ENCODE assay signal across 10 cellular contexts in genomic region chr11:15816270-15816871, GRCh38.
DNase-seq lines count a peak whose midpoint lies in the region; ATAC-seq lines count a peak whose summit lies in the region.
"Had no signal": no experiment of that assay in that cellular context is flagged by ENCODE, and none has a peak within 500 bp of the region (broad histone marks: within the 10 kb centered on the region; RNA-seq: fewer than 3 reads in every experiment).

No MANE protein-coding gene starts in this region.

- H3K27me3 ChIP-seq in H7 (ENCODE audit: control insufficient read depth, insufficient read depth, low read length) = no peaks in the 10 kb centered on the region; the same call in 1 of the 2 replicates
- H3K27me3 ChIP-seq: spleen had no signal

- no peak overlapping the region for H3K4me3 Mint-ChIP-seq in activated T-helper 1 cell treated with anti-CD3 and anti-CD28 coated beads, Interleukin-12 subunit alpha, Interleukin-12 subunit beta, Interleukin-2, Interleukin-4 antibody, amounts not matched to agents 30 ng/mL and 10 ng/mL and 1 ng/mL, durations not matched to agents 14 hours and 24 hours and 36 hours
- no peak overlapping the region for H3K4me3 Mint-ChIP-seq in stimulated activated naive CD8-positive, alpha-beta T cell treated with anti-CD3 and anti-CD28 coated beads, Interleukin-15, amount 100 ng/mL, for 72 hours
- H3K4me3 Mint-ChIP-seq: B cell had no signal

- peaks cover 15% of the 10 kb centered on the region for H3K4me1 Mint-ChIP-seq in activated T-helper 1 cell treated with anti-CD3 and anti-CD28 coated beads, Interleukin-12 subunit alpha, Interleukin-12 subunit beta, Interleukin-2, Interleukin-4 antibody, amounts not matched to agents 30 ng/mL and 10 ng/mL and 1 ng/mL, durations not matched to agents 14 hours and 24 hours and 36 hours (ENCODE audit: low read depth)
- H3K4me1 Mint-ChIP-seq in stimulated activated naive CD8-positive, alpha-beta T cell treated with anti-CD3 and anti-CD28 coated beads, Interleukin-15, amount 100 ng/mL, for 72 hours = no peaks in the 10 kb centered on the region
- H3K4me1 Mint-ChIP-seq: B cell had no signal

- H3K27ac Mint-ChIP-seq in activated T-helper 1 cell treated with anti-CD3 and anti-CD28 coated beads, Interleukin-12 subunit alpha, Interleukin-12 subunit beta, Interleukin-2, Interleukin-4 antibody, amounts not matched to agents 30 ng/mL and 10 ng/mL and 1 ng/mL, durations not matched to agents 14 hours and 24 hours and 36 hours = peak overlapping the region; percentile 47
- H3K27ac Mint-ChIP-seq in stimulated activated naive CD8-positive, alpha-beta T cell treated with anti-CD3 and anti-CD28 coated beads, Interleukin-15, amount 100 ng/mL, for 72 hours = peak overlapping the region; percentile 72 to 78
- H3K27ac Mint-ChIP-seq: B cell had no signal

- intact Hi-C loops in activated T-helper 1 cell treated with anti-CD3 and anti-CD28 coated beads, Interleukin-12 subunit alpha, Interleukin-12 subunit beta, Interleukin-2, Interleukin-4 antibody, amounts not matched to agents 30 ng/mL and 10 ng/mL and 1 ng/mL, durations not matched to agents 14 hours and 24 hours and 36 hours (cut with micrococcal nuclease) = loop anchor here (5.0 kb wide), 1 partner anchor 1086 kb away; no protein-coding TSS in a partner anchor
- intact Hi-C loops in left cardiac atrium (cut with DNase I) = loop anchor here in 1 of 2 donors (5.0 kb wide), 1 partner anchor 164 kb away; no protein-coding TSS in a partner anchor

- H3K9me3 Mint-ChIP-seq in activated T-helper 1 cell treated with anti-CD3 and anti-CD28 coated beads, Interleukin-12 subunit alpha, Interleukin-12 subunit beta, Interleukin-2, Interleukin-4 antibody, amounts not matched to agents 30 ng/mL and 10 ng/mL and 1 ng/mL, durations not matched to agents 14 hours and 24 hours and 36 hours = peaks cover 3% of the 10 kb centered on the region
- no peaks in the 10 kb centered on the region for H3K9me3 Mint-ChIP-seq in stimulated activated naive CD8-positive, alpha-beta T cell treated with anti-CD3 and anti-CD28 coated beads, Interleukin-15, amount 100 ng/mL, for 72 hours

- peak; percentile 18 to 83 for ATAC-seq in left cardiac atrium
- peak; percentile 80 for ATAC-seq in stimulated activated naive CD8-positive, alpha-beta T cell treated with anti-CD3 and anti-CD28 coated beads, Interleukin-15, amount 100 ng/mL, for 72 hours

- no peaks in the 10 kb centered on the region for H3K27me3 Mint-ChIP-seq in activated T-helper 1 cell treated with anti-CD3 and anti-CD28 coated beads, Interleukin-12 subunit alpha, Interleukin-12 subunit beta, Interleukin-2, Interleukin-4 antibody, amounts not matched to agents 30 ng/mL and 10 ng/mL and 1 ng/mL, durations not matched to agents 14 hours and 24 hours and 36 hours (ENCODE audit: insufficient read depth)
- H3K27me3 Mint-ChIP-seq in stimulated activated naive CD8-positive, alpha-beta T cell treated with anti-CD3 and anti-CD28 coated beads, Interleukin-15, amount 100 ng/mL, for 72 hours = peaks cover 26% of the 10 kb centered on the region

- DNase-seq in NCI-H2107 treated with DMSO at 0.1 percent for 48 hours (lab: John Stamatoyannopoulos, UW; ENCODE audit: unreplicated experiment) = peak; percentile 28
- DNase-seq in NCI-H2107 (lab: John Stamatoyannopoulos, UW) = no peak
- DNase-seq in activated T-helper 1 cell treated with anti-CD3 and anti-CD28 coated beads, Interleukin-12 subunit alpha, Interleukin-12 subunit beta, Interleukin-2, Interleukin-4 antibody, amounts not matched to agents 30 ng/mL and 10 ng/mL and 1 ng/mL, durations not matched to agents 14 hours and 24 hours and 36 hours (ENCODE audit: low spot score) = no peak
- no peak for DNase-seq in left cardiac atrium
- peak in 1 of 2 donors; percentile 33 for DNase-seq in stimulated activated naive CD8-positive, alpha-beta T cell treated with anti-CD3 and anti-CD28 coated beads, Interleukin-15, amount 100 ng/mL, for 72 hours
- DNase-seq in NCI-H1694 treated with DMSO at 0.1 percent for 48 hours (lab: John Stamatoyannopoulos, UW) = no peak
- no peak for DNase-seq in H7
- no peak for DNase-seq in RKO (ENCODE audit: low spot score)
- DNase-seq: spleen had no signal

- no peaks in the 10 kb centered on the region for H3K36me3 ChIP-seq in H7 (replicated peaks; ENCODE audit: control insufficient read depth, insufficient read depth, low read length)
- H3K36me3 ChIP-seq: spleen had no signal

- no peaks in the 10 kb centered on the region for H3K36me3 Mint-ChIP-seq in activated T-helper 1 cell treated with anti-CD3 and anti-CD28 coated beads, Interleukin-12 subunit alpha, Interleukin-12 subunit beta, Interleukin-2, Interleukin-4 antibody, amounts not matched to agents 30 ng/mL and 10 ng/mL and 1 ng/mL, durations not matched to agents 14 hours and 24 hours and 36 hours (ENCODE audit: low read depth)

- no peak overlapping the region for H3K4me3 ChIP-seq in H7 (ENCODE audit: insufficient read depth, low read depth, low read length)
- H3K4me3 ChIP-seq: spleen had no signal
